9 cellular contexts compared by ENCODE assay signal in the genomic region with DNA sequence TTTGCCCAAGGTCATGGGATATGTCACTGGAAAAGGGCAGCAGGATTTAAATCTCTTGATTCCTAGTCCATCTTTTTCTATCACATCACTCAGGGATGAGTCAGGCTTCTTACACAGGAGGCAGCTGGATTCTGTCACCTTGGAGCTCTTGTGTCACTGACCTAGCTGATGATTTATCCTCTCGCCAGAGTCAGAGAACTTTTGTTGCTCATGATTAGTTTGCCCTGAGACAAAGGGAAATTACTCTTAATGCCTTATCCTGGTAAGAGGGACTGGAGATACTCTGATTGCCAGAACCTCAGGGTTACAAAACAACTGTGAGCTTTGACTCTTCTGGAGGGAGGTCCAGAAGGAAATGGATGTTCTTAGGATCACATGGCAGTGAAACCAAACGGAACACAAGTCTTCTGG. TPM values are rescaled to one million over a fixed set of nuclear protein-coding genes. Genes with fewer than 3 reads are reported as not detected.
DNase-seq lines count a peak whose midpoint lies in the region; ATAC-seq and TF ChIP-seq lines count a peak whose summit lies in the region.
"Had no signal": no experiment of that assay in that cellular context is flagged by ENCODE, and none has a peak within 500 bp of the region (broad histone marks: within the 10 kb centered on the region; RNA-seq: fewer than 3 reads in every experiment).

No MANE protein-coding gene starts in this region.

- TF ChIP-seq CTCF in AG09309 (IDR thresholded peaks at IDR 0.05; ENCODE audit: control insufficient read depth, insufficient read depth, low read depth, low read length, missing control alignments) (no peak), mucosa of descending colon (IDR thresholded peaks at IDR 0.05) (no peak)

- intact Hi-C loops in mucosa of descending colon (cut with DNase I, micrococcal nuclease) = no loop called here

- peak overlapping the region; percentile 59 for H3K27ac ChIP-seq in epithelial cell of prostate
- H3K27ac ChIP-seq: SJCRH30 had no signal

- peaks cover 29% of the 10 kb centered on the region for H3K36me3 Mint-ChIP-seq in effector memory CD8-positive, alpha-beta T cell (ENCODE audit: insufficient read depth)

- H3K36me3 ChIP-seq in MG63 (peaks cover 36% of the 10 kb centered on the region), mucosa of descending colon (ENCODE audit: low read depth) (no peaks in the 10 kb centered on the region)

- no peaks in the 10 kb centered on the region for H3K4me1 Mint-ChIP-seq in effector memory CD8-positive, alpha-beta T cell (ENCODE audit: low read depth in 2 of 2)

- peak; percentile 57 for ATAC-seq in mucosa of descending colon
- no peak for ATAC-seq in effector memory CD8-positive, alpha-beta T cell (replicated peaks)

- DNase-seq in AG09309 (ENCODE audit: low read depth) (peak; percentile 69), MG63 (peak; percentile 72), epithelial cell of prostate (ENCODE audit: low read depth, low spot score) (peak; percentile 61), mucosa of descending colon (no peak), NCI-H146 treated with DMSO at 0.1 percent for 48 hours (lab: John Stamatoyannopoulos, UW; ENCODE audit: unreplicated experiment) (no peak), putamen (ENCODE audit: low spot score) (no peak)
- DNase-seq in effector memory CD8-positive, alpha-beta T cell = no peak
- DNase-seq in activated naive CD4-positive, alpha-beta T cell treated with Interleukin-2 at 50 U/mL for 16 hours = no peak
- DNase-seq: SJCRH30 had no signal

- no peaks in the 10 kb centered on the region for H3K27me3 ChIP-seq in MG63
- H3K27me3 ChIP-seq: SJCRH30 had no signal

- H3K27me3 Mint-ChIP-seq in effector memory CD8-positive, alpha-beta T cell = no peaks in the 10 kb centered on the region

- no peaks in the 10 kb centered on the region for H3K4me1 ChIP-seq in mucosa of descending colon (ENCODE audit: low read depth)

- no peak overlapping the region for H3K4me3 Mint-ChIP-seq in effector memory CD8-positive, alpha-beta T cell

- H3K27ac Mint-ChIP-seq in effector memory CD8-positive, alpha-beta T cell = no peak overlapping the region

- H3K9me3 Mint-ChIP-seq in effector memory CD8-positive, alpha-beta T cell = no peaks in the 10 kb centered on the region

- H3K4me3 ChIP-seq in AG09309 (ENCODE audit: control insufficient read depth, low read depth, low read length) = no peak overlapping the region
- H3K4me3 ChIP-seq in MG63 = no peak overlapping the region
- no peak overlapping the region for H3K4me3 ChIP-seq in mucosa of descending colon
- H3K4me3 ChIP-seq: SJCRH30 had no signal

- no peaks in the 10 kb centered on the region for H3K9me3 ChIP-seq in MG63
- H3K9me3 ChIP-seq in mucosa of descending colon = no peaks in the 10 kb centered on the region
- H3K9me3 ChIP-seq: SJCRH30 had no signal

RNA-seq across cellular contexts. Expression of gene COA4, which starts 10.1 kb away (rescaled TPM):
- total RNA-seq in MG63 (2014; rRNA removed; shearing (Covaris generic); ENCODE audit: low replicate concordance) = 72.3 and 74.8 TPM in 2 replicates
- 10 to 100 TPM; 55.7 to 76.3 (median 61.0) TPM for total RNA-seq in mucosa of descending colon

RNA-seq across cellular contexts. Expression of gene PAAF1, which starts 10.2 kb away (rescaled TPM):
- 9.8 and 12.1 TPM in 2 replicates for total RNA-seq in MG63 (2014; rRNA removed; shearing (Covaris generic); ENCODE audit: low replicate concordance)
- total RNA-seq in mucosa of descending colon = 10 to 100 TPM; 13.8 to 19.7 (median 14.8) TPM

Comparison
In these comparisons a context has a peak if more than half of its experiments do, and no peak if none do; other contexts are left out.
1. DNase-seq: peak in AG09309 (single experiment), MG63 (single experiment) and epithelial cell of prostate (single experiment); none in mucosa of descending colon (0 of 3), effector memory CD8-positive, alpha-beta T cell (0 of 3), activated naive CD4-positive, alpha-beta T cell treated with Interleukin-2 at 50 U/mL for 16 hours (single experiment), NCI-H146 treated with DMSO at 0.1 percent for 48 hours (single experiment) and putamen (single experiment).